ENCODE assay signal across 1 cellular context in the genomic region with DNA sequence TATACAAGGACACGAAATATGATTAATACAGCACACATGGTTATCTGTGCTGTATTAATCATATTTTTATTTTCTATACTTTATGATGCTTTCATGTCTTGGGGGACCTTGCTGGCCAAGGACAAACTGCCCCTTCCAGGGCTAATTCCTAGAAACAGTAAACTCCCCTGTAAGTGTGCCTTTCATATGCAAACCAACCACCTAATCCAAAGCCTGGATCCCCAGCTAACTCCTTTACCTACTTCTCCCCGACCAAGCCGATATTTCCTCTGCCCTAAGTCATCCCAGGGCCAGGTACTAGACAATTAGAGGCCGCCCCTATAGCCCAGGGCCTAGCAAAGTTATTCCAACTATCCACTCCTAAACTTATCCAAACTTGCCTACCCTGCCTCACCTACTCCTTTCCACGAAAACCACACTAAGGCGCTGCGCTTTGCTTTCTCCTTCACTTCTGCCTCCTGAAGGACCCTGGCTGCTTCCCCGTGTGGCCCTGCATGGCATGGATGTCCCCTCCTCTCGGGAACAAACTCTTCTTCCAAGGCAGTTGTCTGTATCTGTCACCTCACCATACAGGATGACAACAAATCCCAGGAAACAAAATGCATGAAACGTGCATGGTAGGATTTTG.
TF ChIP-seq lines count a peak whose summit lies in the region.

No MANE protein-coding gene starts in this region.

TF ChIP-seq in HepG2, 621 proteins besides CTCF, POLR2A, EP300 and RAD21:
- TF ChIP-seq ZNF644 (CRISPR knock-in tag; IDR thresholded peaks at IDR 0.05; ENCODE audit: low read depth) (no peak), EEA1 (CRISPR knock-in tag; IDR thresholded peaks at IDR 0.05; ENCODE audit: borderline replicate concordance) (no peak), TBX2 (CRISPR knock-in tag; IDR thresholded peaks at IDR 0.05; ENCODE audit: borderline replicate concordance) (no peak), THYN1 (CRISPR knock-in tag; IDR thresholded peaks at IDR 0.05; ENCODE audit: borderline replicate concordance, low read depth) (no peak)
TF ChIP-seq in HepG2: peak in this region for 0.
